19 cellular contexts compared by ENCODE assay signal in genomic region chr1:44628962-44629756, GRCh38. TPM values are rescaled to one million over a fixed set of nuclear protein-coding genes. Genes with fewer than 3 reads are reported as not detected.
A peak's percentile ranks its signal among the peaks of the same experiment; 100 is the strongest.
DNase-seq lines count a peak whose midpoint lies in the region; TF ChIP-seq lines count a peak whose summit lies in the region.
"Had no signal": no experiment of that assay in that cellular context is flagged by ENCODE, and none has a peak within 500 bp of the region (broad histone marks: within the 10 kb centered on the region; RNA-seq: fewer than 3 reads in every experiment).

No MANE protein-coding gene starts in this region.

- DNase-seq in Caki2 (ENCODE audit: low read depth) = peak; percentile 78
- peak; percentile 98 for DNase-seq in M059J (ENCODE audit: low read depth)
- peak; percentile 55 for DNase-seq in choroid plexus epithelial cell (ENCODE audit: low read depth)
- peak; percentile 53 for DNase-seq in myocyte (ENCODE audit: low read depth)
- no peak for DNase-seq in DMS153 (lab: John Stamatoyannopoulos, UW)
- DNase-seq in NCI-H2107 treated with DMSO at 0.1 percent for 48 hours (lab: John Stamatoyannopoulos, UW; ENCODE audit: unreplicated experiment) = no peak
- no peak for DNase-seq in globus pallidus (ENCODE audit: low spot score)
- DNase-seq in activated CD4-positive, alpha-beta T cell treated with anti-CD3 and anti-CD28 coated beads for 4 hours = no peak
- DNase-seq: activated CD4-positive, alpha-beta memory T cell treated with anti-CD3 and anti-CD28 coated beads for 36 hours; CD4-positive, alpha-beta T cell; effector CD8-positive, alpha-beta T cell; GF-D8; KBM-7; naive thymus-derived CD8-positive, alpha-beta T cell; NCI-H510A; T1000; upper lobe of right lung had no signal

- H3K4me3 ChIP-seq in choroid plexus epithelial cell (ENCODE audit: low read depth, low read length) = no peak overlapping the region
- H3K4me3 ChIP-seq: ascending aorta, upper lobe of right lung had no signal

- in situ Hi-C loops in Caki2 (cut with HindIII; ENCODE audit: low pct_unique_long_range_greater_than_20kb, low sequenced_read_pairs) = no loop called here

- no peak for TF ChIP-seq CTCF in choroid plexus epithelial cell (conservative IDR thresholded peaks at IDR 0.05; ENCODE audit: low read depth, low read length)

RNA-seq across cellular contexts. Expression of gene TMEM53, which starts 45.1 kb away (rescaled TPM):
- 4.3 and 7.6 TPM in 2 replicates for total RNA-seq in Caki2 (2014; rRNA removed; shearing (Covaris generic); ENCODE audit: low replicate concordance)
- 12.7 and 17.0 TPM in 2 replicates for total RNA-seq in M059J (2014; rRNA removed; shearing (Covaris generic))
- total RNA-seq in myocyte = 20.8 and 25.5 TPM in 2 replicates
- polyA plus RNA-seq in myocyte (2012) = 13.6 TPM

RNA-seq across cellular contexts. Expression of gene ARMH1, which starts 45.4 kb away (rescaled TPM):
- total RNA-seq in Caki2 (2014; rRNA removed; shearing (Covaris generic); ENCODE audit: low replicate concordance) = not detected in 2 replicates
- total RNA-seq in M059J (2014; rRNA removed; shearing (Covaris generic)) = 0.37 and 2.8 TPM in 2 replicates
- 7.0 and 13.9 TPM in 2 replicates for total RNA-seq in myocyte
- 0.78 TPM for polyA plus RNA-seq in myocyte (2012)
- total RNA-seq: ascending aorta, pulmonary artery endothelial cell had no signal

Comparison
In these comparisons a context has a peak if more than half of its experiments do, and no peak if none do; other contexts are left out.
1. DNase-seq: peak in Caki2 (single experiment), M059J (single experiment), choroid plexus epithelial cell (single experiment) and myocyte (single experiment); none in DMS153 (single experiment), NCI-H2107 treated with DMSO at 0.1 percent for 48 hours (single experiment), globus pallidus (single experiment) and activated CD4-positive, alpha-beta T cell treated with anti-CD3 and anti-CD28 coated beads for 4 hours (0 of 2).